ENCODE assay signal across 9 cellular contexts in genomic region chr2:178404380-178404767, GRCh38. TPM values are rescaled to one million over a fixed set of nuclear protein-coding genes. Genes with fewer than 3 reads are reported as not detected.
A peak's percentile ranks its signal among the peaks of the same experiment; 100 is the strongest.
DNase-seq lines count a peak whose midpoint lies in the region; ATAC-seq and TF ChIP-seq lines count a peak whose summit lies in the region.
"Had no signal": no experiment of that assay in that cellular context is flagged by ENCODE, and none has a peak within 500 bp of the region (broad histone marks: within the 10 kb centered on the region; RNA-seq: fewer than 3 reads in every experiment).

No MANE protein-coding gene starts in this region.

- H3K9me3 Mint-ChIP-seq in CD8-positive, alpha-beta memory T cell, result no peaks in the 10 kb centered on the region
- no peaks in the 10 kb centered on the region for H3K9me3 Mint-ChIP-seq in CD14-positive monocyte

- H3K4me3 Mint-ChIP-seq in CD8-positive, alpha-beta memory T cell, result no peak overlapping the region
- no peak overlapping the region for H3K4me3 Mint-ChIP-seq in CD14-positive monocyte

- no peaks in the 10 kb centered on the region for H3K27me3 ChIP-seq in CD8-positive, alpha-beta memory T cell (ENCODE audit: insufficient read depth, low read length, poor library complexity, severe bottlenecking)

- H3K27me3 Mint-ChIP-seq in CD8-positive, alpha-beta memory T cell, result peaks cover 0 to 5% of the 10 kb centered on the region in 2 donors
- H3K27me3 Mint-ChIP-seq in CD14-positive monocyte (ENCODE audit: low read depth in 3 of 3), result peaks cover 0 to 4% (median 0%) of the 10 kb centered on the region in 3 donors

- no peaks in the 10 kb centered on the region for H3K4me1 ChIP-seq in CD8-positive, alpha-beta memory T cell (ENCODE audit: insufficient read depth, low read length)

- peaks cover 4 to 12% (median 10%) of the 10 kb centered on the region in 3 donors for H3K4me1 Mint-ChIP-seq in CD8-positive, alpha-beta memory T cell
- H3K4me1 Mint-ChIP-seq in CD14-positive monocyte, result peaks cover 6% of the 10 kb centered on the region

- intact Hi-C loops in CD14-positive monocyte (cut with micrococcal nuclease), result no loop called here

- CTCF ChIA-PET in CD8-positive, alpha-beta memory T cell (lab: Charles Lee), result interaction anchor here (5.7 kb wide), 1 partner anchor 10 kb away, joined by 40 read pairs; no protein-coding TSS in a partner anchor

- H3K9me3 ChIP-seq in CD8-positive, alpha-beta memory T cell (ENCODE audit: low read length), result no peaks in the 10 kb centered on the region
- H3K9me3 ChIP-seq: thoracic aorta had no signal

- H3K27ac ChIP-seq in CD8-positive, alpha-beta memory T cell (ENCODE audit: low read depth, low read length), result no peak overlapping the region
- H3K27ac ChIP-seq: thoracic aorta had no signal

- peak overlapping the region in 3 of 8 donors; percentile 36 to 68 (median 50) for H3K27ac Mint-ChIP-seq in CD8-positive, alpha-beta memory T cell
- no peak overlapping the region for H3K27ac Mint-ChIP-seq in CD14-positive monocyte

- POLR2A ChIA-PET in CD8-positive, alpha-beta memory T cell (lab: Charles Lee), result interaction anchor here (1.0 to 1.4 kb wide), 2 partner anchors 9 to 47 kb away, joined by 3 to 6 read pairs; partner anchors contain the start of genes PJVK and PRKRA

- DNase-seq in DMS153 (lab: John Stamatoyannopoulos, UW) (peak; percentile 57), NOMO-1 treated with DMSO at 0.1 percent for 48 hours (lab: John Stamatoyannopoulos, UW; ENCODE audit: unreplicated experiment) (peak; percentile 59), epithelial cell of proximal tubule (ENCODE audit: low read depth) (peak; percentile 10), ecto neural progenitor cell (ENCODE audit: low spot score) (no peak), CD14-positive monocyte (ENCODE audit: low spot score) (no peak)
- DNase-seq in CD8-positive, alpha-beta memory T cell, result no peak

- TF ChIP-seq CTCF in epithelial cell of proximal tubule (conservative IDR thresholded peaks at IDR 0.05; ENCODE audit: low read depth, low read length), result no peak
- TF ChIP-seq CTCF in CD14-positive monocyte (IDR thresholded peaks at IDR 0.05), result no peak

- ATAC-seq in GM19025 (IDR thresholded peaks at IDR 0.05; ENCODE audit: low read depth, unreplicated experiment) (peak; percentile 100), HG03025 (IDR thresholded peaks at IDR 0.05; ENCODE audit: low FRiP score, unreplicated experiment) (peak; percentile 99)

- no peaks in the 10 kb centered on the region for H3K36me3 Mint-ChIP-seq in CD8-positive, alpha-beta memory T cell
- H3K36me3 Mint-ChIP-seq in CD14-positive monocyte, result no peaks in the 10 kb centered on the region

- no peak overlapping the region for H3K4me3 ChIP-seq in epithelial cell of proximal tubule (ENCODE audit: low read depth, low read length)
- H3K4me3 ChIP-seq in CD8-positive, alpha-beta memory T cell (ENCODE audit: low read length), result no peak overlapping the region
- H3K4me3 ChIP-seq: thoracic aorta had no signal

- H3K36me3 ChIP-seq in CD8-positive, alpha-beta memory T cell (ENCODE audit: insufficient read depth, low read length), result no peaks in the 10 kb centered on the region
- H3K36me3 ChIP-seq: thoracic aorta had no signal

RNA-seq across cellular contexts. Expression of gene PRKRA, which starts 46.6 kb away (rescaled TPM):
- total RNA-seq in epithelial cell of proximal tubule, result 53.7 and 61.6 TPM in 2 replicates
- total RNA-seq in CD8-positive, alpha-beta memory T cell, result 10 to 100 TPM; 48.4 to 48.5 TPM
- polyA plus RNA-seq in CD8-positive, alpha-beta memory T cell, result 58.0 TPM
- 10 to 100 TPM; 35.4 to 35.8 TPM for polyA plus RNA-seq in CD14-positive monocyte

RNA-seq across cellular contexts. Expression of gene PJVK, which starts 46.8 kb away (rescaled TPM):
- total RNA-seq in epithelial cell of proximal tubule, result 0.58 and 0.65 TPM in 2 replicates
- total RNA-seq in CD8-positive, alpha-beta memory T cell, result 1 to 10 TPM; 1.5 to 1.9 TPM
- not detected for polyA plus RNA-seq in CD8-positive, alpha-beta memory T cell
- not detected for polyA plus RNA-seq in CD14-positive monocyte

Comparison
In these comparisons a context has a peak if more than half of its experiments do, and no peak if none do; other contexts are left out.
1. DNase-seq: peak in DMS153 (single experiment), NOMO-1 treated with DMSO at 0.1 percent for 48 hours (single experiment) and epithelial cell of proximal tubule (single experiment); none in CD8-positive, alpha-beta memory T cell (0 of 5), ecto neural progenitor cell (single experiment) and CD14-positive monocyte (single experiment).